In genomic region chr4:143870523-143871268, GRCh38 we compare ENCODE assay signal across 4 cellular contexts. TPM values are rescaled to one million over a fixed set of nuclear protein-coding genes. Genes with fewer than 3 reads are reported as not detected.
"Had no signal": no experiment of that assay in that cellular context is flagged by ENCODE, and none has a peak within 500 bp of the region (broad histone marks: within the 10 kb centered on the region; RNA-seq: fewer than 3 reads in every experiment).

No MANE protein-coding gene starts in this region.

RNA-seq across cellular contexts. Expression of gene GYPE, which starts 34.7 kb away (rescaled TPM):
- total RNA-seq: left lobe of liver, lung microvascular endothelial cell, osteocyte had no signal
- polyA plus RNA-seq: keratinocyte had no signal
